Comparison of ENCODE assay signal across 1 cellular context in the genomic region with DNA sequence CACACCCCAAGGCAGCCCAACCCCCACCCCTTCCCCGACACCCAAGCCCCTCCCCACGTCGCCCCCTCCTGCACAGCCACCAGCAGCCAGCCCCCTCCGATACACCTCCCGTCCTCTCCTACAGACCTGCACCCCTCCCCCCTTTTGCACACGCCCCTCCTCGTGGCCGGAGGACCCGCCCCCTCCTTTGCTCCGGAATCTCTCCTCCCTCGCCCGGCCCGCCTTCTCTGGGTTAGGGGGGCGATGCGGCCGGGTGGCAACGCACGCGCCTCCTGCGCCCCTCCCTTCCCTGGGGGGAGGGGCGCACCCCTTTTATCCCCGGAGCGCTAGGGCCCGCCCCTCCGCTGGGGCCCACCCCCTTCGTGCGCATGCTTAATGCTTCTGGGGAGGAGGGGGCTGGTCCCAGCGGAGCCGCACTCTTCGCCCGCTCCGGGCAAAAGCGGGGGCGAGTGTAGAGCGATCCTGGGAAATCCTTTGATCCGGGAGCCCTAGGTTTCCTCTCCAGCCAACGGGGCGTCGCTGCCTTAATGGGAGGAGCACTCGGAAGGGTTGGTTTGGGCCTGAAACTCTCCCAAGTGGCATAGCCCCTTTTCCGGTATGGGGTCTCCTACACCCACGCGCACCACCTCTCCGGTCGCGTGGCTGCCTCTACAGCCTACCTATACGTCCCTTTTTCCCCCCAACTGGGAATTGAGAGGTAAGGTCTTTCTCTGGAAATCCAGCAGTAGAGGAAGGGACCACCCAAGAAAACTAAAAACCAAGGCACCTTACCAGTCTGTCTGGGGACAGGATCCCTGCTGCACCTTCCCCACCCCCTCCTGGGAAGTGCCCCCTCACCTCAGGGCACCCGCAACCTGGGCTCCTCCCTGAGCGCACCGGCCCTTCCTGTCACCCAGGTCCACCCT.
A peak's percentile ranks its signal among the peaks of the same experiment; 100 is the strongest.
TF ChIP-seq lines count a peak whose summit lies in the region.

No MANE protein-coding gene starts in this region.

TF ChIP-seq in IMR-90, 13 proteins besides CTCF, POLR2A, EP300 and RAD21:
- TF ChIP-seq BHLHE40 (IDR thresholded peaks at IDR 0.05; ENCODE audit: low read depth, low read length) (peak; percentile 81), RFX5 (IDR thresholded peaks at IDR 0.05; ENCODE audit: low read depth, low read length) (peak; percentile 51; the same call in 1 of the 2 replicates), SMC3 (IDR thresholded peaks at IDR 0.05; ENCODE audit: low read depth, low read length) (no peak), MAZ (IDR thresholded peaks at IDR 0.05; ENCODE audit: borderline replicate concordance, low read depth, low read length) (peak; percentile 100), FOS (IDR thresholded peaks at IDR 0.05; ENCODE audit: low read depth, low read length) (no peak), NFE2L2 (IDR thresholded peaks at IDR 0.05; ENCODE audit: low read depth, low read length) (no peak), CEBPB (IDR thresholded peaks at IDR 0.05; ENCODE audit: low read depth, low read length) (no peak), MXI1 (IDR thresholded peaks at IDR 0.05; ENCODE audit: borderline replicate concordance, low read depth, low read length) (peak; percentile 67; the same call in 1 of the 2 replicates), CHD1 (IDR thresholded peaks at IDR 0.05; ENCODE audit: low read depth, low read length) (no peak)
- TF ChIP-seq, protein P1, sequence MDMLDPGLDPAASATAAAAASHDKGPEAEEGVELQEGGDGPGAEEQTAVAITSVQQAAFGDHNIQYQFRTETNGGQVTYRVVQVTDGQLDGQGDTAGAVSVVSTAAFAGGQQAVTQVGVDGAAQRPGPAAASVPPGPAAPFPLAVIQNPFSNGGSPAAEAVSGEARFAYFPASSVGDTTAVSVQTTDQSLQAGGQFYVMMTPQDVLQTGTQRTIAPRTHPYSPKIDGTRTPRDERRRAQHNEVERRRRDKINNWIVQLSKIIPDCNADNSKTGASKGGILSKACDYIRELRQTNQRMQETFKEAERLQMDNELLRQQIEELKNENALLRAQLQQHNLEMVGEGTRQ (IDR thresholded peaks at IDR 0.05; ENCODE audit: low read depth, low read length) = no peak
- TF ChIP-seq, protein P2, sequence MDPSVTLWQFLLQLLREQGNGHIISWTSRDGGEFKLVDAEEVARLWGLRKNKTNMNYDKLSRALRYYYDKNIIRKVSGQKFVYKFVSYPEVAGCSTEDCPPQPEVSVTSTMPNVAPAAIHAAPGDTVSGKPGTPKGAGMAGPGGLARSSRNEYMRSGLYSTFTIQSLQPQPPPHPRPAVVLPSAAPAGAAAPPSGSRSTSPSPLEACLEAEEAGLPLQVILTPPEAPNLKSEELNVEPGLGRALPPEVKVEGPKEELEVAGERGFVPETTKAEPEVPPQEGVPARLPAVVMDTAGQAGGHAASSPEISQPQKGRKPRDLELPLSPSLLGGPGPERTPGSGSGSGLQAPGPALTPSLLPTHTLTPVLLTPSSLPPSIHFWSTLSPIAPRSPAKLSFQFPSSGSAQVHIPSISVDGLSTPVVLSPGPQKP (IDR thresholded peaks at IDR 0.05; ENCODE audit: borderline replicate concordance, low read depth, low read length) = no peak
